8 cellular contexts compared by ENCODE assay signal in the genomic region with DNA sequence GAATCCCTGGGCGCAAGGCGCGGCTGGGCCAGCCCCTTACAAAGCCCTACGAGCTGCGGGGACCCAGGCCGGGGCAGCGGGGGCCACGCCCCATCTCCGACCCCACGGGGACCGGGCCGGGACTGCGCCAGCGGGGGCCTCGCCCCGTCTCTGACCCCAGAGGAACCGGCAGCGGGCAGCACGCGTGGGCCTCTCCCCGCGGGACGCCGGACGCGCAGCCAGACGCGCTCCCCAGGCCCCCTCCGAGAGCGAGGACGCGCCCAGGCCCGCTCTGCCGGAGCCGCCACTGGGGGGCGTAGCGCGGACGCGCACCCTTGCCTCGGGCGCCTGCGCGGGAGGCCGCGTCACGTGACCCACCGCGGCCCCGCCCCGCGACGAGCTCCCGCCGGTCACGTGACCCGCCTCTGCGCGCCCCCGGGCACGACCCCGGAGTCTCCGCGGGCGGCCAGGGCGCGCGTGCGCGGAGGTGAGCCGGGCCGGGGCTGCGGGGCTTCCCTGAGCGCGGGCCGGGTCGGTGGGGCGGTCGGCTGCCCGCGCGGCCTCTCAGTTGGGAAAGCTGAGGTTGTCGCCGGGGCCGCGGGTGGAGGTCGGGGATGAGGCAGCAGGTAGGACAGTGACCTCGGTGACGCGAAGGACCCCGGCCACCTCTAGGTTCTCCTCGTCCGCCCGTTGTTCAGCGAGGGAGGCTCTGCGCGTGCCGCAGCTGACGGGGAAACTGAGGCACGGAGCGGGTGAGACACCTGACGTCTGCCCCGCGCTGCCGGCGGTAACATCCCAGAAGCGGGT. TPM values are rescaled to one million over a fixed set of nuclear protein-coding genes. Genes with fewer than 3 reads are reported as not detected.
DNase-seq lines count a peak whose midpoint lies in the region; ATAC-seq and TF ChIP-seq lines count a peak whose summit lies in the region.

A gene (plus strand): TSS at position 422 of the 786 bp plus-strand sequence. CDS start 3,006 bp downstream, outside the sequence.

- peak; percentile 57 for DNase-seq in AG09319 (ENCODE audit: extremely low read depth, low read depth)
- peak; percentile 84 for DNase-seq in NCI-H748 (lab: John Stamatoyannopoulos, UW; ENCODE audit: unreplicated experiment)
- peak; percentile 75 to 78 for DNase-seq in activated CD4-positive, alpha-beta T cell treated with anti-CD3 and anti-CD28 coated beads, Interleukin-2, amount 50 U/mL, for 4 hours
- DNase-seq in dermis microvascular lymphatic vessel endothelial cell (ENCODE audit: low read depth in 2 of 2) = peak; percentile 61 to 85
- peak; percentile 90 to 91 (median 90) for DNase-seq in right lobe of liver
- DNase-seq in stimulated activated CD4-positive, alpha-beta T cell treated with anti-CD3 and anti-CD28 coated beads, Interleukin-4, amount 100 ng/mL, for 4 hours = peak; percentile 82 to 91

- no peaks in the 10 kb centered on the region for H3K27me3 ChIP-seq in right lobe of liver

- intact Hi-C loops in right lobe of liver (cut with DNase I) = no loop called here

- peak; percentile 51 for TF ChIP-seq CTCF in AG09319 (IDR thresholded peaks at IDR 0.05; ENCODE audit: low read depth, low read length)
- TF ChIP-seq CTCF in right lobe of liver (IDR thresholded peaks at IDR 0.05) = peak; percentile 78 to 98 (median 88)

- ATAC-seq in GM18909 (IDR thresholded peaks at IDR 0.05; ENCODE audit: poor library complexity, unreplicated experiment) (peak; percentile 78), HG03342 (IDR thresholded peaks at IDR 0.05; ENCODE audit: unreplicated experiment) (peak; percentile 71), right lobe of liver (peak; percentile 84 to 95 (median 88))

- no peaks in the 10 kb centered on the region for H3K36me3 ChIP-seq in right lobe of liver

- WGBS in right lobe of liver (ENCODE audit: insufficient coverage, low coverage, low lambda C conversion rate, missing lambda C conversion rate) = 0% methylated on average over 34 of the region's 107 CpGs

- peak; percentile 72 for TF ChIP-seq POLR2A in right lobe of liver (IDR thresholded peaks at IDR 0.05)

- peak within 1 kb of the TSS; percentile 79 to 83 (median 81) for H3K27ac ChIP-seq in right lobe of liver

- H3K4me3 ChIP-seq in right lobe of liver = peak within 1 kb of the TSS; percentile 74 to 91 (median 81)

- H3K9me3 ChIP-seq in right lobe of liver = no peaks in the 10 kb centered on the region

- no peaks in the 10 kb centered on the region for H3K4me1 ChIP-seq in right lobe of liver

RNA-seq across cellular contexts. Expression of the gene that starts here (rescaled TPM):
- total RNA-seq in dermis microvascular lymphatic vessel endothelial cell (5.9 and 30.7 TPM in 2 replicates), right lobe of liver (10 to 100 TPM; 42.7 to 94.1 (median 71.0) TPM)

Comparison
In these comparisons a context has a peak if more than half of its experiments do, and no peak if none do; other contexts are left out.
1. Peak in every context shown above with its lines: DNase-seq, ATAC-seq, H3K4me3 ChIP-seq and H3K27ac ChIP-seq.